In the genomic region with DNA sequence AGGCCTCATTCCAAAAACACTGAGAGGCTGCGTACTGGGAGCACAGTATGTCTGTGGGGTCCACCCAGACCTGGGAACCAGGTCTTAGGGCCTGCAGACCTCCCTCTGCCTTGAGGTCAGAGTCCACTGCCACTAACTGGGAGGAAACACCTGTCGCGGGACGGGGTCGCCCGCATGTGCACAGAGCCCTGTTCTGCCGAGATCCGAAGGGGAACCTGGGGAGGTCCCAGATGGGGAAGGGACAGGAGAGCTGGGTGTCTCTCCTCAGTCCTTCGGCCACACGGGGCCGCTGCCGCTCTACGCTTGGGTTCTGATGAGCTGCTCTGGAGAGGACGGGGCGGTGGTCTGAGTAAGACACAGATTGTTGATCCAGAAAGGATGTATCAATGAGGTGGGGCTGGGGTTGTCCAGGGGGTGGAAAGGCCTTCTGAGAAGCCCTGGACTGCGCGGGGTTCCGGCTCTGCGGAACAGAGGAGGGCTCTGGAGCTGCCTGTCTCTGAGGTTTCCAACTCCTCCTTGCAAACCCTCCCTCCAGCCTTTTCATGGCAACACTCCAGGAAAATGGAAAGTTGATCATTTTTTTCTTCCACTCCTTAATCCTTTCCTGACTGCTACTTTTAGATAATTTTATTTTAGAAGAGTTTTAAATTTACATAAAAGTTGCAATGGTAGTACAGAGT, we compare ENCODE assay signal across 8 cellular contexts. TPM values are rescaled to one million over a fixed set of nuclear protein-coding genes. Genes with fewer than 3 reads are reported as not detected.
DNase-seq lines count a peak whose midpoint lies in the region; ATAC-seq and TF ChIP-seq lines count a peak whose summit lies in the region.
"Not testable (repeated sequence)": the region's sequence is repeated elsewhere in the genome, so short reads cannot be mapped to it uniquely, and the experiment has no call there.

No MANE protein-coding gene starts in this region.

- peaks cover 42% of the 10 kb centered on the region for H3K27me3 Mint-ChIP-seq in activated CD4-positive, alpha-beta memory T cell treated with anti-CD3 and anti-CD28 coated beads for 36 hours
- H3K27me3 Mint-ChIP-seq in chondrocyte (ENCODE audit: low read depth): peaks cover 50% of the 10 kb centered on the region

- in situ Hi-C loops in KBM-7 (cut with MboI; ENCODE audit: low pct_unique_long_range_greater_than_20kb, low sequenced_read_pairs): not testable (repeated sequence)

- TF ChIP-seq CTCF in AG04449 (IDR thresholded peaks at IDR 0.05; ENCODE audit: insufficient read depth, low read length, missing control alignments) (peak; percentile 88), OCI-LY3 (IDR thresholded peaks at IDR 0.05; ENCODE audit: low read depth, low read length) (peak; percentile 71), chondrocyte (IDR thresholded peaks at IDR 0.05) (peak; percentile 89), spleen (IDR thresholded peaks at IDR 0.05 in 8 of 11, conservative IDR thresholded peaks at IDR 0.05 in 3 of 11) (peak; percentile 48 to 90 (median 86))

- H3K4me1 Mint-ChIP-seq in activated CD4-positive, alpha-beta memory T cell treated with anti-CD3 and anti-CD28 coated beads for 36 hours (ENCODE audit: low read depth): peaks cover 27% of the 10 kb centered on the region
- not testable (repeated sequence) for H3K4me1 Mint-ChIP-seq in chondrocyte (ENCODE audit: low read depth)

- not testable (repeated sequence) for H3K9ac ChIP-seq in OCI-LY3 (ENCODE audit: low read length)

- peaks cover 17% of the 10 kb centered on the region for H3K27me3 ChIP-seq in OCI-LY3 (ENCODE audit: low read depth, low read length)
- peaks cover 4 to 58% (median 36%) of the 10 kb centered on the region in 7 donors for H3K27me3 ChIP-seq in spleen (replicated peaks in 1 of 7)

- not testable (repeated sequence) for DNase-seq in AG04449 (ENCODE audit: low read depth, low spot score); chondrocyte (ENCODE audit: low spot score)
- DNase-seq in KBM-7 (peak; percentile 89), iris pigment epithelial cell (ENCODE audit: low read depth) (peak; percentile 60), spleen (peak; percentile 96)
- peak; percentile 91 for DNase-seq in activated CD4-positive, alpha-beta memory T cell treated with anti-CD3 and anti-CD28 coated beads for 36 hours

- H4K20me1 ChIP-seq in OCI-LY3 (ENCODE audit: insufficient read depth, low read length): not testable (repeated sequence)

- H3K27ac Mint-ChIP-seq in activated CD4-positive, alpha-beta memory T cell treated with anti-CD3 and anti-CD28 coated beads for 36 hours; chondrocyte (ENCODE audit: unreplicated experiment): not testable (repeated sequence)

- H3K27ac ChIP-seq in OCI-LY3 (ENCODE audit: low read length); spleen: not testable (repeated sequence)

- WGBS in spleen, 5 donors: 0 to 2% (median 1%) methylated on average over 13 to 19 of the region's 19 CpGs

- H3K4me2 ChIP-seq in OCI-LY3 (ENCODE audit: low read length): peak overlapping the region; percentile 83

- CTCF ChIA-PET in AG04449 (lab: Yijun Ruan, JAX): interaction anchor here (0.6 to 10.3 kb wide), 24 partner anchors 8 to 646 kb away, joined by 3 to 788 read pairs (median 6); a partner anchor contains a TSS
- CTCF ChIA-PET in activated CD4-positive, alpha-beta memory T cell treated with anti-CD3 and anti-CD28 coated beads for 36 hours (lab: Charles Lee): interaction anchor here (0.6 to 10.3 kb wide), 46 partner anchors 8 to 605 kb away, joined by 3 to 446 read pairs (median 4); a partner anchor contains a TSS

- H3K4me3 Mint-ChIP-seq in activated CD4-positive, alpha-beta memory T cell treated with anti-CD3 and anti-CD28 coated beads for 36 hours: peak overlapping the region; percentile 21
- peak overlapping the region; percentile 75 for H3K4me3 Mint-ChIP-seq in chondrocyte (ENCODE audit: unreplicated experiment)

- POLR2A ChIA-PET in AG04449 (lab: Yijun Ruan, JAX): interaction anchor here (1.0 kb wide), 2 partner anchors 50 to 58 kb away, joined by 4 to 5 read pairs; no protein-coding TSS in a partner anchor
- POLR2A ChIA-PET in activated CD4-positive, alpha-beta memory T cell treated with anti-CD3 and anti-CD28 coated beads for 36 hours (lab: Charles Lee): interaction anchor here (1.1 to 1.4 kb wide), 4 partner anchors 59 to 240 kb away, joined by 3 to 11 read pairs (median 4); no protein-coding TSS in a partner anchor

- peak overlapping the region; percentile 21; the same call in 1 of the 2 replicates for H3K4me3 ChIP-seq in AG04449 (ENCODE audit: low read depth, low read length)
- H3K4me3 ChIP-seq in OCI-LY3 (ENCODE audit: low read length): peak overlapping the region; percentile 64
- peak overlapping the region in 2 of 8 donors; percentile 17 to 30 for H3K4me3 ChIP-seq in spleen

- not testable (repeated sequence) for H3K4me1 ChIP-seq in OCI-LY3 (ENCODE audit: low read length)
- H3K4me1 ChIP-seq in spleen: peaks cover 17 to 34% (median 24%) of the 10 kb centered on the region in 6 donors

- H3K36me3 Mint-ChIP-seq in activated CD4-positive, alpha-beta memory T cell treated with anti-CD3 and anti-CD28 coated beads for 36 hours; chondrocyte (ENCODE audit: low read depth): not testable (repeated sequence)

- intact Hi-C loops in activated CD4-positive, alpha-beta memory T cell treated with anti-CD3 and anti-CD28 coated beads for 36 hours (cut with micrococcal nuclease): loop anchor here (1.0 to 10.0 kb wide), 4 partner anchors 29 to 603 kb away; a partner anchor contains a TSS
- intact Hi-C loops in spleen (cut with DNase I; ENCODE audit: low total_unique reads): loop anchor here (5.0 to 10.0 kb wide), 3 partner anchors 60 to 193 kb away; a partner anchor contains a TSS

- ATAC-seq in GM18907 (IDR thresholded peaks at IDR 0.05; ENCODE audit: unreplicated experiment): peak; percentile 65

- H3K9me3 Mint-ChIP-seq in activated CD4-positive, alpha-beta memory T cell treated with anti-CD3 and anti-CD28 coated beads for 36 hours; chondrocyte (ENCODE audit: low read depth): not testable (repeated sequence)

- not testable (repeated sequence) for H3K36me3 ChIP-seq in OCI-LY3 (replicated peaks; ENCODE audit: low read depth, low read length); spleen

- H3K79me2 ChIP-seq in OCI-LY3 (ENCODE audit: low read length): not testable (repeated sequence)

- not testable (repeated sequence) for H3K9me3 ChIP-seq in OCI-LY3 (ENCODE audit: insufficient read depth, low read length); spleen

- not testable (repeated sequence) for H2AFZ ChIP-seq in OCI-LY3 (ENCODE audit: low read depth, low read length)

- TF ChIP-seq POLR2A in spleen (IDR thresholded peaks at IDR 0.05): not testable (repeated sequence)

RNA-seq across cellular contexts. Expression of a gene that starts 7.2 kb away (rescaled TPM):
- total RNA-seq in activated CD4-positive, alpha-beta memory T cell treated with anti-CD3 and anti-CD28 coated beads for 36 hours: 100 to 1,000 TPM; 481 to 485 TPM
- total RNA-seq in chondrocyte (89.9 to 93.8 TPM (median 93.2 TPM) in 3 replicates), spleen (1,000 to 10,000 TPM; 1,072 to 2,111 (median 1,510) TPM)
- polyA plus RNA-seq in spleen: 100 to 1,000 TPM; 514 to 675 (median 646) TPM
